In genomic region chr4:123060039-123060770, GRCh38 we compare ENCODE assay signal across 1 cellular context.
TF ChIP-seq lines count a peak whose summit lies in the region.

No MANE protein-coding gene starts in this region.

TF ChIP-seq in HepG2, 621 proteins besides CTCF, POLR2A, EP300 and RAD21 (continued from another document):
- TF ChIP-seq ZNF318 (CRISPR knock-in tag; IDR thresholded peaks at IDR 0.05) (no peak), NR2C2 (CRISPR knock-in tag; IDR thresholded peaks at IDR 0.05; ENCODE audit: borderline replicate concordance) (no peak), ZNF44 (CRISPR knock-in tag; IDR thresholded peaks at IDR 0.05) (no peak), CREB1 (IDR thresholded peaks at IDR 0.05) (no peak), CREB1 (CRISPR knock-in tag; IDR thresholded peaks at IDR 0.05) (no peak), NFYB (CRISPR knock-in tag; IDR thresholded peaks at IDR 0.05) (no peak)
